Comparison of ENCODE assay signal across 14 cellular contexts in genomic region chr14:56116128-56116900, GRCh38. TPM values are rescaled to one million over a fixed set of nuclear protein-coding genes. Genes with fewer than 3 reads are reported as not detected.
A peak's percentile ranks its signal among the peaks of the same experiment; 100 is the strongest.
DNase-seq lines count a peak whose midpoint lies in the region; TF ChIP-seq lines count a peak whose summit lies in the region.
"Had no signal": no experiment of that assay in that cellular context is flagged by ENCODE, and none has a peak within 500 bp of the region (broad histone marks: within the 10 kb centered on the region; RNA-seq: fewer than 3 reads in every experiment).

No MANE protein-coding gene starts in this region.

- H3K4me3 Mint-ChIP-seq in T-helper 1 cell treated with Interleukin-12 subunit alpha and Interleukin-12 subunit beta and Interleukin-4 antibody, amounts not matched to agents 30 μg/mL and 1 μg/mL, for 36 hours = peak overlapping the region; percentile 31

- no peak overlapping the region for H3K4me2 ChIP-seq in OCI-LY7 (ENCODE audit: low read length)

- POLR2A ChIA-PET in OCI-LY7 (lab: Charles Lee) = interaction anchor here (0.5 kb wide), 1 partner anchor 626 kb away, joined by 3 read pairs; no protein-coding TSS in a partner anchor

- no peak overlapping the region for H3K4me3 ChIP-seq in OCI-LY7 (ENCODE audit: low read depth, low read length, poor library complexity, severe bottlenecking)

- intact Hi-C loops in OCI-LY7 (cut with micrococcal nuclease; ENCODE audit: unreplicated experiment) = no loop called here

- no TSS peak for BruUV-seq in OCI-LY7 (replicated peaks; lab: Mats Ljungman, UMichigan)

- no peak for TF ChIP-seq CTCF in OCI-LY7 (conservative IDR thresholded peaks at IDR 0.05; ENCODE audit: low read length)

- no peak overlapping the region for H2AFZ ChIP-seq in OCI-LY7 (ENCODE audit: low read length)

- peaks cover 4% of the 10 kb centered on the region for H3K4me1 ChIP-seq in OCI-LY7 (ENCODE audit: insufficient read depth, low read length, poor library complexity, severe bottlenecking)
- H3K4me1 ChIP-seq: SJCRH30 had no signal

- no peaks in the 10 kb centered on the region for H4K20me1 ChIP-seq in OCI-LY7 (ENCODE audit: insufficient read depth, low read length)

- no peaks in the 10 kb centered on the region for H3K9me3 Mint-ChIP-seq in T-helper 1 cell treated with Interleukin-12 subunit alpha and Interleukin-12 subunit beta and Interleukin-4 antibody, amounts not matched to agents 30 μg/mL and 1 μg/mL, for 36 hours

- H3K36me3 Mint-ChIP-seq in T-helper 1 cell treated with Interleukin-12 subunit alpha and Interleukin-12 subunit beta and Interleukin-4 antibody, amounts not matched to agents 30 μg/mL and 1 μg/mL, for 36 hours (ENCODE audit: low read depth) = peaks cover 2% of the 10 kb centered on the region

- H3K36me3 ChIP-seq in OCI-LY7 (ENCODE audit: insufficient read depth, low read length) = no peaks in the 10 kb centered on the region
- H3K36me3 ChIP-seq: pancreas, SJCRH30 had no signal

- no peaks in the 10 kb centered on the region for H3K79me2 ChIP-seq in OCI-LY7 (ENCODE audit: insufficient read depth, low read depth, low read length)

- H3K27ac Mint-ChIP-seq in T-helper 1 cell treated with Interleukin-12 subunit alpha and Interleukin-12 subunit beta and Interleukin-4 antibody, amounts not matched to agents 30 μg/mL and 1 μg/mL, for 36 hours = peak overlapping the region; percentile 6

- no peak for DNase-seq in T-helper 1 cell
- peak; percentile 86 for DNase-seq in NCI-H82 (lab: John Stamatoyannopoulos, UW)
- DNase-seq in cerebellar cortex (ENCODE audit: low spot score) = peak; percentile 55
- peak; percentile 38 for DNase-seq in retina
- DNase-seq in iPS-NIHi7 (ENCODE audit: extremely low spot score) = no peak
- no peak for DNase-seq in NCI-H748 (lab: John Stamatoyannopoulos, UW; ENCODE audit: unreplicated experiment)
- no peak for DNase-seq in OCI-LY7 (ENCODE audit: low spot score)
- DNase-seq: amniotic stem cell; effector CD4-positive, alpha-beta T cell; pancreas; SJCRH30; stimulated activated CD4-positive, alpha-beta T cell treated with anti-CD3 and anti-CD28 coated beads, Interleukin-4, amount 100 ng/mL, for 24 hours had no signal

- H3K4me1 Mint-ChIP-seq in T-helper 1 cell treated with Interleukin-12 subunit alpha and Interleukin-12 subunit beta and Interleukin-4 antibody, amounts not matched to agents 30 μg/mL and 1 μg/mL, for 36 hours (ENCODE audit: low read depth) = peaks cover 25% of the 10 kb centered on the region

- no peaks in the 10 kb centered on the region for H3K9me3 ChIP-seq in OCI-LY7 (ENCODE audit: low read length)
- H3K9me3 ChIP-seq: pancreas, SJCRH30 had no signal

- H3K27me3 Mint-ChIP-seq in T-helper 1 cell treated with Interleukin-12 subunit alpha and Interleukin-12 subunit beta and Interleukin-4 antibody, amounts not matched to agents 30 μg/mL and 1 μg/mL, for 36 hours (ENCODE audit: low read depth) = peaks cover 55% of the 10 kb centered on the region

- no peak overlapping the region for H3K27ac ChIP-seq in OCI-LY7 (ENCODE audit: low read depth, low read length, poor library complexity, severe bottlenecking)
- H3K27ac ChIP-seq: SJCRH30 had no signal

- CTCF ChIA-PET in OCI-LY7 (lab: Charles Lee; ENCODE audit: unreplicated experiment) = no interaction called here

- no peaks in the 10 kb centered on the region for H3K9me2 ChIP-seq in OCI-LY7 (ENCODE audit: insufficient read depth, low read length)

RNA-seq across cellular contexts. Expression of gene PELI2, which starts 1.9 kb away (rescaled TPM):
- total RNA-seq in OCI-LY7 (2014; rRNA removed; shearing (Covaris generic)) = 3.2 and 3.8 TPM in 2 replicates
- total RNA-seq in OCI-LY7 (2022) = 2.8 and 8.0 TPM in 2 replicates
- total RNA-seq: A172 had no signal

Comparison
In these comparisons a context has a peak if more than half of its experiments do, and no peak if none do; other contexts are left out.
1. DNase-seq: peak in NCI-H82 (single experiment), cerebellar cortex (single experiment) and retina (single experiment); none in T-helper 1 cell (0 of 5), iPS-NIHi7 (single experiment), NCI-H748 (single experiment) and OCI-LY7 (single experiment).